In the genomic region with DNA sequence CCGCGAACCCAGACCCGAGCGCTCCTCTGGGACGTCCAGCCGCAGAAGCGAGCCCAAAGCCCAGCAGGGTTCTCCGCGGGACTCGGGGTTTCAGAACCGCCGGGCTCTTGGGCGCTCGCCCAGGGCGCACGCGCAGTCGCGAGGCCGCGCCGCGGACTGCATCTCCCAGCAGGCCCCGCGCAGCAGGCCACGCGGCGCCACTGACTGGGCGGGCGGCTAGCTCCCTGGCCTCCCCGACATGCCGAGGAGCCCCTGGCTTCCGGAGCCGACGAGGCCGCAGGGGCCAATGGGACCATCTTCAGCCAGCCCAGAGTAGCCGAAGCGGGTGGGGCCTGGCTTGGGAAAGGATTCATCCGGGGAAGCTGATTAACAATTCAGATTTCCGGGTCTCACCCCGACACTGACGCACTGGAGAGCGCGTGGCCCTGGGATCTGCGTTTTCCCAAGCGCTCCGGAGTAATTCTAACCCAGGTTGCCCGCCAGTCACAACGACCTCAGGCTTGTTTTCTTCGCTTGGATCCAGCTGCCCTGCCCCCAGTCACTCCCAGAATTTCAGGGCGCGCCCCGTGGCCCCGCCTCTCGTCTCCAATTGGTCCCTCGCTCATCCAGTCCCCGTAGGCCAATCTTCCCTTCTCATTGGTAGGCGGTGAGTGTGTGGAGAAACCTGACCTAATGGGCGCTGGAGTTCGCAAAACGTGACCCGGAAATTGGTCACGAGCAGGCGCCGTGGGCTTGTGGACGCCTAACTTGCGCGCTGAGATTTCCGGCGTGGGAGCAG, we compare ENCODE assay signal across 8 cellular contexts. TPM values are rescaled to one million over a fixed set of nuclear protein-coding genes. Genes with fewer than 3 reads are reported as not detected.
DNase-seq lines count a peak whose midpoint lies in the region; ATAC-seq and TF ChIP-seq lines count a peak whose summit lies in the region.

A gene (plus strand): TSS at position 745 of the 778 bp plus-strand sequence. CDS start 328 bp downstream, outside the sequence.

- peak; percentile 98 for DNase-seq in NCI-H82 (lab: John Stamatoyannopoulos, UW)
- DNase-seq in activated CD4-positive, alpha-beta T cell treated with anti-CD3 and anti-CD28 coated beads, Interleukin-2, amount 50 U/mL, for 48 hours = peak; percentile 92 to 95
- DNase-seq in dorsolateral prefrontal cortex = peak; percentile 90 to 98 (median 96)
- peak; percentile 94 for DNase-seq in stimulated activated CD4-positive, alpha-beta T cell treated with anti-CD3 and anti-CD28 coated beads, Interleukin-4, amount 100 ng/mL, for 24 hours

- H3K9me3 ChIP-seq in liver (ENCODE audit: control insufficient read depth in 4 of 4, low read length in 3 of 4) = peaks cover 3 to 13% (median 8%) of the 10 kb centered on the region in 4 donors

- peak in 1 of 2 donors; percentile 33 for TF ChIP-seq RAD21 in liver (IDR thresholded peaks at IDR 0.05)

- peaks cover 8 to 23% (median 20%) of the 10 kb centered on the region in 4 donors for H3K36me3 ChIP-seq in liver (ENCODE audit: control insufficient read depth in 4 of 4, insufficient read depth in 3 of 4, low read depth in 1 of 4, low read length in 3 of 4)

- under 1% methylated on average over 70 of the region's 70 CpGs for WGBS in liver

- H3K4me3 ChIP-seq in dorsolateral prefrontal cortex (peak within 1 kb of the TSS; percentile 64 to 100 (median 98)), liver (ENCODE audit: low read depth in 1 of 3, low read length in 3 of 3) (peak within 1 kb of the TSS; percentile 84 to 93 (median 85))

- peak within 1 kb of the TSS; percentile 92 for H3K27ac ChIP-seq in C4-2B
- peak within 1 kb of the TSS; percentile 91 to 100 (median 99) for H3K27ac ChIP-seq in dorsolateral prefrontal cortex
- peak within 1 kb of the TSS; percentile 98 for H3K27ac ChIP-seq in liver (ENCODE audit: low read depth in 1 of 2, low read length in 2 of 2)

- TF ChIP-seq CTCF in C4-2B (conservative IDR thresholded peaks at IDR 0.05) (no peak), dorsolateral prefrontal cortex (IDR thresholded peaks at IDR 0.05 in 54 of 56, conservative IDR thresholded peaks at IDR 0.05 in 2 of 56; ENCODE audit: low read depth in 1 of 56, partially characterized antibody in 56 of 56) (peak in 26 of 56 donors; percentile 5 to 32 (median 18)), liver (IDR thresholded peaks at IDR 0.05; ENCODE audit: low read depth, low read length, missing input control) (no peak)

- intact Hi-C loops in dorsolateral prefrontal cortex (cut with DNase I) = loop anchor here (1.0 to 10.0 kb wide), 7 partner anchors 19 to 219 kb away; a partner anchor contains a TSS

- H3K27me3 ChIP-seq in dorsolateral prefrontal cortex (peaks cover 0 to 2% (median 0%) of the 10 kb centered on the region in 45 donors), liver (ENCODE audit: control insufficient read depth in 4 of 4, insufficient read depth in 4 of 4, low read length in 3 of 4) (no peaks in the 10 kb centered on the region)

- peak within 1 kb of the TSS; percentile 70 to 91 for H3K9ac ChIP-seq in liver (ENCODE audit: low read depth in 1 of 2, low read length in 2 of 2)

- peaks cover 4 to 21% (median 19%) of the 10 kb centered on the region in 4 donors for H3K4me1 ChIP-seq in liver (ENCODE audit: control insufficient read depth in 4 of 4, insufficient read depth in 4 of 4, low read length in 3 of 4)

- peak; percentile 79 for ATAC-seq in GM19397 (IDR thresholded peaks at IDR 0.05; ENCODE audit: unreplicated experiment)
- ATAC-seq in HG03571 (IDR thresholded peaks at IDR 0.05; ENCODE audit: unreplicated experiment) = peak; percentile 76

TF ChIP-seq in liver, 16 proteins besides CTCF, POLR2A, EP300 and RAD21:
- TF ChIP-seq, protein P1, sequence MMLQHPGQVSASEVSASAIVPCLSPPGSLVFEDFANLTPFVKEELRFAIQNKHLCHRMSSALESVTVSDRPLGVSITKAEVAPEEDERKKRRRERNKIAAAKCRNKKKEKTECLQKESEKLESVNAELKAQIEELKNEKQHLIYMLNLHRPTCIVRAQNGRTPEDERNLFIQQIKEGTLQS (IDR thresholded peaks at IDR 0.05) = peak; percentile 37
- TF ChIP-seq RXRA (IDR thresholded peaks at IDR 0.05) (peak; percentile 63 to 67), NR2F2 (IDR thresholded peaks at IDR 0.05) (peak; percentile 99), YY1 (IDR thresholded peaks at IDR 0.05) (peak; percentile 92), FOXA2 (IDR thresholded peaks at IDR 0.05) (no peak), GABPA (IDR thresholded peaks at IDR 0.05 in 1 of 2, conservative IDR thresholded peaks at IDR 0.05 in 1 of 2) (peak; percentile 80 to 94), SP1 (IDR thresholded peaks at IDR 0.05) (peak; percentile 88), TAF1 (conservative IDR thresholded peaks at IDR 0.05) (no peak), HNF4A (conservative IDR thresholded peaks at IDR 0.05) (peak; percentile 57 to 59), JUND (IDR thresholded peaks at IDR 0.05) (peak in 1 of 2 donors; percentile 42), EGR1 (IDR thresholded peaks at IDR 0.05; ENCODE audit: low read depth in 2 of 2) (peak; percentile 29 to 35), HNF4G (IDR thresholded peaks at IDR 0.05) (no peak), FOXA1 (IDR thresholded peaks at IDR 0.05) (peak; percentile 27)
- TF ChIP-seq, protein P2, sequence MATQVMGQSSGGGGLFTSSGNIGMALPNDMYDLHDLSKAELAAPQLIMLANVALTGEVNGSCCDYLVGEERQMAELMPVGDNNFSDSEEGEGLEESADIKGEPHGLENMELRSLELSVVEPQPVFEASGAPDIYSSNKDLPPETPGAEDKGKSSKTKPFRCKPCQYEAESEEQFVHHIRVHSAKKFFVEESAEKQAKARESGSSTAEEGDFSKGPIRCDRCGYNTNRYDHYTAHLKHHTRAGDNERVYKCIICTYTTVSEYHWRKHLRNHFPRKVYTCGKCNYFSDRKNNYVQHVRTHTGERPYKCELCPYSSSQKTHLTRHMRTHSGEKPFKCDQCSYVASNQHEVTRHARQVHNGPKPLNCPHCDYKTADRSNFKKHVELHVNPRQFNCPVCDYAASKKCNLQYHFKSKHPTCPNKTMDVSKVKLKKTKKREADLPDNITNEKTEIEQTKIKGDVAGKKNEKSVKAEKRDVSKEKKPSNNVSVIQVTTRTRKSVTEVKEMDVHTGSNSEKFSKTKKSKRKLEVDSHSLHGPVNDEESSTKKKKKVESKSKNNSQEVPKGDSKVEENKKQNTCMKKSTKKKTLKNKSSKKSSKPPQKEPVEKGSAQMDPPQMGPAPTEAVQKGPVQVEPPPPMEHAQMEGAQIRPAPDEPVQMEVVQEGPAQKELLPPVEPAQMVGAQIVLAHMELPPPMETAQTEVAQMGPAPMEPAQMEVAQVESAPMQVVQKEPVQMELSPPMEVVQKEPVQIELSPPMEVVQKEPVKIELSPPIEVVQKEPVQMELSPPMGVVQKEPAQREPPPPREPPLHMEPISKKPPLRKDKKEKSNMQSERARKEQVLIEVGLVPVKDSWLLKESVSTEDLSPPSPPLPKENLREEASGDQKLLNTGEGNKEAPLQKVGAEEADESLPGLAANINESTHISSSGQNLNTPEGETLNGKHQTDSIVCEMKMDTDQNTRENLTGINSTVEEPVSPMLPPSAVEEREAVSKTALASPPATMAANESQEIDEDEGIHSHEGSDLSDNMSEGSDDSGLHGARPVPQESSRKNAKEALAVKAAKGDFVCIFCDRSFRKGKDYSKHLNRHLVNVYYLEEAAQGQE (IDR thresholded peaks at IDR 0.05) = peak; percentile 34
- TF ChIP-seq, protein P3, sequence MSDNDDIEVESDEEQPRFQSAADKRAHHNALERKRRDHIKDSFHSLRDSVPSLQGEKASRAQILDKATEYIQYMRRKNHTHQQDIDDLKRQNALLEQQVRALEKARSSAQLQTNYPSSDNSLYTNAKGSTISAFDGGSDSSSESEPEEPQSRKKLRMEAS (IDR thresholded peaks at IDR 0.05) = peak; percentile 90
- TF ChIP-seq, protein P4, sequence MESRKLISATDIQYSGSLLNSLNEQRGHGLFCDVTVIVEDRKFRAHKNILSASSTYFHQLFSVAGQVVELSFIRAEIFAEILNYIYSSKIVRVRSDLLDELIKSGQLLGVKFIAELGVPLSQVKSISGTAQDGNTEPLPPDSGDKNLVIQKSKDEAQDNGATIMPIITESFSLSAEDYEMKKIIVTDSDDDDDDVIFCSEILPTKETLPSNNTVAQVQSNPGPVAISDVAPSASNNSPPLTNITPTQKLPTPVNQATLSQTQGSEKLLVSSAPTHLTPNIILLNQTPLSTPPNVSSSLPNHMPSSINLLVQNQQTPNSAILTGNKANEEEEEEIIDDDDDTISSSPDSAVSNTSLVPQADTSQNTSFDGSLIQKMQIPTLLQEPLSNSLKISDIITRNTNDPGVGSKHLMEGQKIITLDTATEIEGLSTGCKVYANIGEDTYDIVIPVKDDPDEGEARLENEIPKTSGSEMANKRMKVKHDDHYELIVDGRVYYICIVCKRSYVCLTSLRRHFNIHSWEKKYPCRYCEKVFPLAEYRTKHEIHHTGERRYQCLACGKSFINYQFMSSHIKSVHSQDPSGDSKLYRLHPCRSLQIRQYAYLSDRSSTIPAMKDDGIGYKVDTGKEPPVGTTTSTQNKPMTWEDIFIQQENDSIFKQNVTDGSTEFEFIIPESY (IDR thresholded peaks at IDR 0.05) = peak; percentile 46

RNA-seq across cellular contexts. Expression of the gene that starts here (rescaled TPM):
- 10 to 100 TPM; 20.2 to 37.2 (median 28.3) TPM for total RNA-seq in dorsolateral prefrontal cortex
- 10 to 100 TPM; 17.2 to 27.3 TPM for total RNA-seq in liver
- polyA plus RNA-seq in liver = 1 to 10 TPM; 6.3 to 9.4 TPM

Comparison
In these comparisons a context has a peak if more than half of its experiments do, and no peak if none do; other contexts are left out.
1. Peak in every context shown above with its lines: DNase-seq, ATAC-seq, H3K4me3 ChIP-seq and H3K27ac ChIP-seq.